1 cellular context compared by ENCODE assay signal in genomic region chr19:1866693-1867358, GRCh38.
TF ChIP-seq lines count a peak whose summit lies in the region.

No MANE protein-coding gene starts in this region.

TF ChIP-seq in HepG2, 621 proteins besides CTCF, POLR2A, EP300 and RAD21 (continued from another document):
- TF ChIP-seq GRHL1 (CRISPR knock-in tag; conservative IDR thresholded peaks at IDR 0.05) (no peak), ARID3A (IDR thresholded peaks at IDR 0.05; ENCODE audit: low read depth, low read length) (no peak), CEBPG (CRISPR knock-in tag; IDR thresholded peaks at IDR 0.05) (0 out of 2 replicates have a peak, but pooled peaks have one; percentile 28), SRF (IDR thresholded peaks at IDR 0.05; ENCODE audit: low read depth, low read length) (no peak), NR2F2 (IDR thresholded peaks at IDR 0.05; ENCODE audit: borderline replicate concordance, low read depth) (0 out of 2 replicates have a peak, but pooled peaks have one; percentile 41), BORCS8-MEF2B (CRISPR knock-in tag; IDR thresholded peaks at IDR 0.05) (no peak)
- TF ChIP-seq, protein P1, sequence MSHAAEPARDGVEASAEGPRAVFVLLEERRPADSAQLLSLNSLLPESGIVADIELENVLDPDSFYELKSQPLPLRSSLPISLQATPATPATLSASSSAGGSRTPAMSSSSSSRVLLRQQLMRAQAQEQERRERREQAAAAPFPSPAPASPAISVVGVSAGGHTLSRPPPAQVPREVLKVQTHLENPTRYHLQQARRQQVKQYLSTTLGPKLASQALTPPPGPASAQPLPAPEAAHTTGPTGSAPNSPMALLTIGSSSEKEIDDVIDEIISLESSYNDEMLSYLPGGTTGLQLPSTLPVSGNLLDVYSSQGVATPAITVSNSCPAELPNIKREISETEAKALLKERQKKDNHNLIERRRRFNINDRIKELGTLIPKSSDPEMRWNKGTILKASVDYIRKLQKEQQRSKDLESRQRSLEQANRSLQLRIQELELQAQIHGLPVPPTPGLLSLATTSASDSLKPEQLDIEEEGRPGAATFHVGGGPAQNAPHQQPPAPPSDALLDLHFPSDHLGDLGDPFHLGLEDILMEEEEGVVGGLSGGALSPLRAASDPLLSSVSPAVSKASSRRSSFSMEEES (CRISPR knock-in tag; IDR thresholded peaks at IDR 0.05), result no peak
